In the genomic region with DNA sequence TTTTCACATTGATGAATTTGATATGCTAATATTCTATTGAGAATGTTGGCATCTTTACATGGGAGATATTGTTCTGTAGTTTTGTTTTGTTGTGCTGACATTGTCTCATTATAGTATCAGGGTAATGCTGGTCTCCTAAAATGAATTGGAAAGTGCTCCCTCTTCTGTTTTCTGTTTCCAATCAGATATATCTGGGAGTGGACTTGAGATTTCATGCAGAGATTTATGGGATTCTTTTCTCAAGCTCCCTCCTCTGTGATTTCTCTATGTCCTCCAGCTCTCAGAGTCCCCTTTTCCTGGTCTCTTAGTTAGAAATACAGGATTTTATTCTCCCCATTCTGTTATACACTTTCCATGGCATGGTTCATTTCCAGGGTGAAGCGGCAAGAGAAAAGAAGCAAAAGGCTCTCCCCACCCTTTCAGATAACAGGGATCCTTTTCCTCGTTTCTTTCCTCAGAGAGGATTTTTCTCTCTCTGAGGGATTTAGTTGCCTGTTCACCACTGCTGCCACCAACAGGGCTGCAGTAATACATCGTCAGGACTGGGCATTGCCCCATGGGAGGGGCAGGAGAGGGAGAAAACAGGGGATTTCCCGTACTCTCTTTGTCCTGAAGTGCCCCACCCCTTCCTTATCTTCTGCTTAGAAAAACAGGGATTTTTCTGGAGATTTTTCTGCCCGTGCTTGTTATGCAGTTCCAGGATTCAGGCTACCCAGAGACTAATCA, we compare ENCODE assay signal across 9 cellular contexts. TPM values are rescaled to one million over a fixed set of nuclear protein-coding genes. Genes with fewer than 3 reads are reported as not detected.
DNase-seq lines count a peak whose midpoint lies in the region; ATAC-seq and TF ChIP-seq lines count a peak whose summit lies in the region.
"Had no signal": no experiment of that assay in that cellular context is flagged by ENCODE, and none has a peak within 500 bp of the region (broad histone marks: within the 10 kb centered on the region; RNA-seq: fewer than 3 reads in every experiment).

No MANE protein-coding gene starts in this region.

- no peaks in the 10 kb centered on the region for H3K9me2 ChIP-seq in Loucy (replicated peaks; ENCODE audit: low read depth, low read length)

- H3K79me2 ChIP-seq in Loucy (ENCODE audit: insufficient read depth, low read length) = no peaks in the 10 kb centered on the region

- no peak overlapping the region for H3K27ac Mint-ChIP-seq in CD14-positive monocyte
- H3K27ac Mint-ChIP-seq in stimulated activated naive CD8-positive, alpha-beta T cell treated with anti-CD3 and anti-CD28 coated beads, Interleukin-15, amount 100 ng/mL, for 72 hours = no peak overlapping the region

- POLR2A ChIA-PET in AG04449 (lab: Yijun Ruan, JAX) = no interaction called here

- 9% methylated on average over 5 of the region's 5 CpGs for WGBS in liver

- H3K9ac ChIP-seq in Loucy (ENCODE audit: low read depth, low read length, poor library complexity, severe bottlenecking) = no peak overlapping the region
- H3K9ac ChIP-seq in liver (ENCODE audit: low read depth in 1 of 2, low read length in 2 of 2) = no peak overlapping the region

- H3K4me3 Mint-ChIP-seq in CD14-positive monocyte = peak overlapping the region in 1 of 2 donors; percentile 13
- H3K4me3 Mint-ChIP-seq in stimulated activated naive CD8-positive, alpha-beta T cell treated with anti-CD3 and anti-CD28 coated beads, Interleukin-15, amount 100 ng/mL, for 72 hours = no peak overlapping the region

- no peak overlapping the region for H3K4me2 ChIP-seq in Loucy (ENCODE audit: low read depth, low read length, poor library complexity, severe bottlenecking)

- no peaks in the 10 kb centered on the region for H4K20me1 ChIP-seq in Loucy (ENCODE audit: insufficient read depth, low read length, poor library complexity, severe bottlenecking)

- no peak overlapping the region for H3K27ac ChIP-seq in liver (ENCODE audit: low read depth in 1 of 2, low read length in 2 of 2)

- H3K36me3 Mint-ChIP-seq in CD14-positive monocyte = no peaks in the 10 kb centered on the region

- H3K9me3 ChIP-seq in Loucy (ENCODE audit: insufficient read depth, low read depth, low read length) (no peaks in the 10 kb centered on the region), liver (ENCODE audit: control insufficient read depth in 4 of 4, low read length in 3 of 4) (no peaks in the 10 kb centered on the region)

- DNase-seq in AG04449 (ENCODE audit: low read depth, low spot score) = no peak
- peak; percentile 58 for DNase-seq in ecto neural progenitor cell (ENCODE audit: low spot score)
- DNase-seq in CD14-positive monocyte (ENCODE audit: low spot score) = no peak
- no peak for DNase-seq in stimulated activated naive CD8-positive, alpha-beta T cell treated with anti-CD3 and anti-CD28 coated beads, Interleukin-15, amount 100 ng/mL, for 72 hours
- no peak for DNase-seq in activated CD8-positive, alpha-beta memory T cell treated with anti-CD3 and anti-CD28 coated beads, Interleukin-2, amount 50 U/mL, for 4 hours
- DNase-seq: GDM1 had no signal

- TF ChIP-seq CTCF in AG04449 (IDR thresholded peaks at IDR 0.05; ENCODE audit: insufficient read depth, low read length, missing control alignments) (peak; percentile 30), Loucy (conservative IDR thresholded peaks at IDR 0.05; ENCODE audit: low read length) (peak; percentile 46), liver (IDR thresholded peaks at IDR 0.05; ENCODE audit: low read depth, low read length, missing input control) (peak; percentile 42), CD14-positive monocyte (IDR thresholded peaks at IDR 0.05) (no peak)

- H3K36me3 ChIP-seq in Loucy (ENCODE audit: insufficient read depth, low read length) (no peaks in the 10 kb centered on the region), liver (ENCODE audit: control insufficient read depth in 4 of 4, insufficient read depth in 3 of 4, low read depth in 1 of 4, low read length in 3 of 4) (no peaks in the 10 kb centered on the region)

- intact Hi-C loops in CD14-positive monocyte (cut with micrococcal nuclease) = no loop called here

- H3K4me3 ChIP-seq in AG04449 (ENCODE audit: low read depth, low read length) = no peak overlapping the region
- no peak overlapping the region for H3K4me3 ChIP-seq in Loucy (ENCODE audit: low read length, poor library complexity, severe bottlenecking)
- no peak overlapping the region for H3K4me3 ChIP-seq in liver (ENCODE audit: low read depth in 1 of 3, low read length in 3 of 3)

- H3K27me3 ChIP-seq in Loucy (ENCODE audit: insufficient read depth, low read length, poor library complexity, severe bottlenecking) = no peaks in the 10 kb centered on the region
- no peaks in the 10 kb centered on the region for H3K27me3 ChIP-seq in liver (ENCODE audit: control insufficient read depth in 4 of 4, insufficient read depth in 4 of 4, low read length in 3 of 4)

- ATAC-seq in stimulated activated naive CD8-positive, alpha-beta T cell treated with anti-CD3 and anti-CD28 coated beads, Interleukin-15, amount 100 ng/mL, for 72 hours = no peak
- ATAC-seq in HG03025 (IDR thresholded peaks at IDR 0.05; ENCODE audit: low FRiP score, unreplicated experiment) = no peak

- H3K4me1 Mint-ChIP-seq in CD14-positive monocyte = no peaks in the 10 kb centered on the region
- H3K4me1 Mint-ChIP-seq in stimulated activated naive CD8-positive, alpha-beta T cell treated with anti-CD3 and anti-CD28 coated beads, Interleukin-15, amount 100 ng/mL, for 72 hours = no peaks in the 10 kb centered on the region

- H3K4me1 ChIP-seq in Loucy (ENCODE audit: insufficient read depth, low read length, poor library complexity, severe bottlenecking) (no peaks in the 10 kb centered on the region), liver (ENCODE audit: control insufficient read depth in 4 of 4, insufficient read depth in 4 of 4, low read length in 3 of 4) (peaks cover 0 to 8% (median 6%) of the 10 kb centered on the region in 4 donors)

- H3K9me3 Mint-ChIP-seq in CD14-positive monocyte = peaks cover 0 to 7% (median 2%) of the 10 kb centered on the region in 7 donors
- no peaks in the 10 kb centered on the region for H3K9me3 Mint-ChIP-seq in stimulated activated naive CD8-positive, alpha-beta T cell treated with anti-CD3 and anti-CD28 coated beads, Interleukin-15, amount 100 ng/mL, for 72 hours

- peak; percentile 76 to 81 for TF ChIP-seq RAD21 in liver (IDR thresholded peaks at IDR 0.05)

- no peak overlapping the region for H2AFZ ChIP-seq in Loucy (ENCODE audit: low read length)

- H3K27me3 Mint-ChIP-seq in CD14-positive monocyte (ENCODE audit: low read depth in 3 of 3) = peaks cover 14 to 24% (median 20%) of the 10 kb centered on the region in 3 donors
- peaks cover 47% of the 10 kb centered on the region for H3K27me3 Mint-ChIP-seq in stimulated activated naive CD8-positive, alpha-beta T cell treated with anti-CD3 and anti-CD28 coated beads, Interleukin-15, amount 100 ng/mL, for 72 hours

- no peaks in the 10 kb centered on the region for H3F3A ChIP-seq in Loucy (ENCODE audit: low read depth)

- CTCF ChIA-PET in AG04449 (lab: Yijun Ruan, JAX) = interaction anchor here (0.6 to 1.0 kb wide), 2 partner anchors 22 to 216 kb away, joined by 3 to 6 read pairs; no protein-coding TSS in a partner anchor

TF ChIP-seq in liver, 16 proteins besides CTCF, POLR2A, EP300 and RAD21 (continues in another document):
- TF ChIP-seq, protein P1, sequence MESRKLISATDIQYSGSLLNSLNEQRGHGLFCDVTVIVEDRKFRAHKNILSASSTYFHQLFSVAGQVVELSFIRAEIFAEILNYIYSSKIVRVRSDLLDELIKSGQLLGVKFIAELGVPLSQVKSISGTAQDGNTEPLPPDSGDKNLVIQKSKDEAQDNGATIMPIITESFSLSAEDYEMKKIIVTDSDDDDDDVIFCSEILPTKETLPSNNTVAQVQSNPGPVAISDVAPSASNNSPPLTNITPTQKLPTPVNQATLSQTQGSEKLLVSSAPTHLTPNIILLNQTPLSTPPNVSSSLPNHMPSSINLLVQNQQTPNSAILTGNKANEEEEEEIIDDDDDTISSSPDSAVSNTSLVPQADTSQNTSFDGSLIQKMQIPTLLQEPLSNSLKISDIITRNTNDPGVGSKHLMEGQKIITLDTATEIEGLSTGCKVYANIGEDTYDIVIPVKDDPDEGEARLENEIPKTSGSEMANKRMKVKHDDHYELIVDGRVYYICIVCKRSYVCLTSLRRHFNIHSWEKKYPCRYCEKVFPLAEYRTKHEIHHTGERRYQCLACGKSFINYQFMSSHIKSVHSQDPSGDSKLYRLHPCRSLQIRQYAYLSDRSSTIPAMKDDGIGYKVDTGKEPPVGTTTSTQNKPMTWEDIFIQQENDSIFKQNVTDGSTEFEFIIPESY (IDR thresholded peaks at IDR 0.05) = no peak
- TF ChIP-seq HNF4G (IDR thresholded peaks at IDR 0.05) = no peak
- no peak for TF ChIP-seq JUND (IDR thresholded peaks at IDR 0.05)
- TF ChIP-seq GABPA (IDR thresholded peaks at IDR 0.05 in 1 of 2, conservative IDR thresholded peaks at IDR 0.05 in 1 of 2) = no peak
- TF ChIP-seq, protein P2, sequence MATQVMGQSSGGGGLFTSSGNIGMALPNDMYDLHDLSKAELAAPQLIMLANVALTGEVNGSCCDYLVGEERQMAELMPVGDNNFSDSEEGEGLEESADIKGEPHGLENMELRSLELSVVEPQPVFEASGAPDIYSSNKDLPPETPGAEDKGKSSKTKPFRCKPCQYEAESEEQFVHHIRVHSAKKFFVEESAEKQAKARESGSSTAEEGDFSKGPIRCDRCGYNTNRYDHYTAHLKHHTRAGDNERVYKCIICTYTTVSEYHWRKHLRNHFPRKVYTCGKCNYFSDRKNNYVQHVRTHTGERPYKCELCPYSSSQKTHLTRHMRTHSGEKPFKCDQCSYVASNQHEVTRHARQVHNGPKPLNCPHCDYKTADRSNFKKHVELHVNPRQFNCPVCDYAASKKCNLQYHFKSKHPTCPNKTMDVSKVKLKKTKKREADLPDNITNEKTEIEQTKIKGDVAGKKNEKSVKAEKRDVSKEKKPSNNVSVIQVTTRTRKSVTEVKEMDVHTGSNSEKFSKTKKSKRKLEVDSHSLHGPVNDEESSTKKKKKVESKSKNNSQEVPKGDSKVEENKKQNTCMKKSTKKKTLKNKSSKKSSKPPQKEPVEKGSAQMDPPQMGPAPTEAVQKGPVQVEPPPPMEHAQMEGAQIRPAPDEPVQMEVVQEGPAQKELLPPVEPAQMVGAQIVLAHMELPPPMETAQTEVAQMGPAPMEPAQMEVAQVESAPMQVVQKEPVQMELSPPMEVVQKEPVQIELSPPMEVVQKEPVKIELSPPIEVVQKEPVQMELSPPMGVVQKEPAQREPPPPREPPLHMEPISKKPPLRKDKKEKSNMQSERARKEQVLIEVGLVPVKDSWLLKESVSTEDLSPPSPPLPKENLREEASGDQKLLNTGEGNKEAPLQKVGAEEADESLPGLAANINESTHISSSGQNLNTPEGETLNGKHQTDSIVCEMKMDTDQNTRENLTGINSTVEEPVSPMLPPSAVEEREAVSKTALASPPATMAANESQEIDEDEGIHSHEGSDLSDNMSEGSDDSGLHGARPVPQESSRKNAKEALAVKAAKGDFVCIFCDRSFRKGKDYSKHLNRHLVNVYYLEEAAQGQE (IDR thresholded peaks at IDR 0.05) = no peak
- no peak for TF ChIP-seq FOXA2 (IDR thresholded peaks at IDR 0.05)
- no peak for TF ChIP-seq NR2F2 (IDR thresholded peaks at IDR 0.05)
- peak; percentile 12 for TF ChIP-seq YY1 (IDR thresholded peaks at IDR 0.05)

RNA-seq across cellular contexts. Expression of a gene that starts 59.3 kb away (rescaled TPM):
- total RNA-seq in liver = not detected
- polyA plus RNA-seq in liver = under 1 TPM in 1 of 2 donors, not detected in 1; 0.05 TPM
- not detected for polyA plus RNA-seq in CD14-positive monocyte
